Comparison of ENCODE assay signal across 21 cellular contexts in the genomic region with DNA sequence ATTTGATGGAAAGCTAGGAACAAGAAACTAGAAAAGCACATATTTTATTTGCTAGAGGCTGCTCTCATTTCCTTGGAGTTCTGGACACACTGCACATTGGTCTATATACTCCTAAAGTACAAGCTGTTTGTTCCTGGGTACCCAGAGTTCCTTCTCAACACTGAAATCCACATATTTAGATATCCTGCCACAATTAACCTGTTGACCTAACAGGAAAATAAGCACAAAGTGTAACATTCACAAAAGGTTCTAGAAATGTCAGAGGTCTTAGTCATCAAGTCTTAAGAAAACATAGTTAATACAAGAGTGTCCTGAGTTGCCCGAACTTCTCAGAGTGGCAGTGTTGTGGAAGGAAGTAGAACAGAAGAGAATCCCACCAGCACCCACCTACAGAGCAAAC.
A peak's percentile ranks its signal among the peaks of the same experiment; 100 is the strongest.
DNase-seq lines count a peak whose midpoint lies in the region; ATAC-seq and TF ChIP-seq lines count a peak whose summit lies in the region.
"Had no signal": no experiment of that assay in that cellular context is flagged by ENCODE, and none has a peak within 500 bp of the region (broad histone marks: within the 10 kb centered on the region; RNA-seq: fewer than 3 reads in every experiment).

No MANE protein-coding gene starts in this region.

- H3K36me3 Mint-ChIP-seq in activated CD8-positive, alpha-beta T cell treated with anti-CD3 and anti-CD28 coated beads, Interleukin-2, amount 10 ng/mL, durations not matched to agents 7 days and 5 days (ENCODE audit: low read depth), result peaks cover 78% of the 10 kb centered on the region

- H3K4me3 Mint-ChIP-seq in activated CD8-positive, alpha-beta T cell treated with anti-CD3 and anti-CD28 coated beads, Interleukin-2, amount 10 ng/mL, durations not matched to agents 7 days and 5 days, result no peak overlapping the region
- H3K4me3 Mint-ChIP-seq: neural crest cell had no signal

- TF ChIP-seq CTCF in heart right ventricle (IDR thresholded peaks at IDR 0.05) (no peak), right atrium auricular region (IDR thresholded peaks at IDR 0.05) (no peak), thyroid gland (IDR thresholded peaks at IDR 0.05) (no peak)

- POLR2A ChIA-PET in activated CD8-positive, alpha-beta T cell treated with anti-CD3 and anti-CD28 coated beads, Interleukin-2, amount 10 ng/mL, durations not matched to agents 7 days and 5 days (lab: Charles Lee), result interaction anchor here (0.7 to 1.4 kb wide), 2 partner anchors 10 to 19 kb away, joined by 3 to 4 read pairs; no protein-coding TSS in a partner anchor

- H3K27ac Mint-ChIP-seq in activated CD8-positive, alpha-beta T cell treated with anti-CD3 and anti-CD28 coated beads, Interleukin-2, amount 10 ng/mL, durations not matched to agents 7 days and 5 days, result peak overlapping the region; percentile 16

- WGBS in heart right ventricle, 2 donors, result 56 to 81% methylated on average over 1 of the region's 1 CpG
- WGBS in thyroid gland, 2 donors, result 16 to 27% methylated on average over 1 of the region's 1 CpG

- intact Hi-C loops in heart right ventricle (cut with DNase I), result no loop called here
- intact Hi-C loops in Right ventricle myocardium superior (cut with DNase I), result no loop called here
- intact Hi-C loops in thyroid gland (cut with DNase I), result no loop called here

- peaks cover 39% of the 10 kb centered on the region for H3K4me1 Mint-ChIP-seq in activated CD8-positive, alpha-beta T cell treated with anti-CD3 and anti-CD28 coated beads, Interleukin-2, amount 10 ng/mL, durations not matched to agents 7 days and 5 days (ENCODE audit: low read depth)
- H3K4me1 Mint-ChIP-seq: neural crest cell had no signal

- CTCF ChIA-PET in activated CD8-positive, alpha-beta T cell treated with anti-CD3 and anti-CD28 coated beads, Interleukin-2, amount 10 ng/mL, durations not matched to agents 7 days and 5 days (lab: Charles Lee), result interaction anchor here (0.5 to 2.4 kb wide), 10 partner anchors 8 to 134 kb away, joined by 3 to 10 read pairs (median 4); a partner anchor contains a TSS

- DNase-seq in heart right ventricle, result no peak
- DNase-seq in Right ventricle myocardium superior, result no peak
- no peak for DNase-seq in activated CD8-positive, alpha-beta T cell treated with anti-CD3 and anti-CD28 coated beads, Interleukin-2, amount 10 ng/mL, durations not matched to agents 7 days and 5 days
- no peak for DNase-seq in right atrium auricular region (ENCODE audit: low spot score)
- DNase-seq in thyroid gland, result peak; percentile 25 to 40
- no peak for DNase-seq in NCI-H345 (lab: John Stamatoyannopoulos, UW)
- DNase-seq in activated CD4-positive, CD25-positive, alpha-beta regulatory T cell (lab: John Stamatoyannopoulos, UW), result no peak
- DNase-seq: brain microvascular endothelial cell; CD4-positive, CD25-positive, alpha-beta regulatory T cell; H7; hippocampal formation; lower lobe of right lung; NCI-H1436 treated with DMSO at 0.1 percent for 48 hours; NCI-H524 treated with DMSO at 0.1 percent for 48 hours; stimulated activated naive CD4-positive, alpha-beta T cell; T-helper 9 cell had no signal

- H3K27me3 Mint-ChIP-seq in activated CD8-positive, alpha-beta T cell treated with anti-CD3 and anti-CD28 coated beads, Interleukin-2, amount 10 ng/mL, durations not matched to agents 7 days and 5 days (ENCODE audit: low read depth), result no peaks in the 10 kb centered on the region
- H3K27me3 Mint-ChIP-seq: CD4-positive, CD25-positive, alpha-beta regulatory T cell had no signal

- H3K4me3 ChIP-seq in heart right ventricle (no peak overlapping the region), right atrium auricular region (no peak overlapping the region), thyroid gland (replicated peaks in 1 of 3) (no peak overlapping the region)
- H3K4me3 ChIP-seq: coronary artery, lower lobe of right lung, smooth muscle cell, thoracic aorta had no signal

- H3K4me1 ChIP-seq in heart right ventricle (peaks cover 0 to 41% (median 18%) of the 10 kb centered on the region in 9 donors), right atrium auricular region (peaks cover 0 to 10% of the 10 kb centered on the region in 2 donors), thyroid gland (peaks cover 21 to 33% of the 10 kb centered on the region in 2 donors)

- H3K36me3 ChIP-seq in heart right ventricle (no peaks in the 10 kb centered on the region), right atrium auricular region (no peaks in the 10 kb centered on the region), thyroid gland (no peaks in the 10 kb centered on the region)
- H3K36me3 ChIP-seq: brain microvascular endothelial cell, lower lobe of right lung, thoracic aorta had no signal

- H3K9me3 ChIP-seq in heart right ventricle (peaks cover 0 to 13% (median 0%) of the 10 kb centered on the region in 11 donors), right atrium auricular region (peaks cover 0 to 6% of the 10 kb centered on the region in 2 donors), thyroid gland (no peaks in the 10 kb centered on the region)
- H3K9me3 ChIP-seq: lower lobe of right lung, thoracic aorta had no signal

- H3K27me3 ChIP-seq in heart right ventricle (no peaks in the 10 kb centered on the region), right atrium auricular region (no peaks in the 10 kb centered on the region), thyroid gland (no peaks in the 10 kb centered on the region)
- H3K27me3 ChIP-seq: brain microvascular endothelial cell had no signal

- peak in 6 of 8 donors; percentile 42 to 87 (median 64) for ATAC-seq in heart right ventricle
- ATAC-seq in Right ventricle myocardium superior (ENCODE audit: poor library complexity), result no peak
- ATAC-seq in activated CD8-positive, alpha-beta T cell treated with anti-CD3 and anti-CD28 coated beads, Interleukin-2, amount 10 ng/mL, durations not matched to agents 7 days and 5 days, result no peak
- ATAC-seq in SK-N-SH treated with all-trans-retinoic acid at 6 μM for 48 hours, result no peak
- ATAC-seq: lower lobe of right lung had no signal

- H3K27ac ChIP-seq in heart right ventricle, result peak overlapping the region in 5 of 10 donors; percentile 13 to 76 (median 53)
- H3K27ac ChIP-seq in right atrium auricular region, result peak overlapping the region; percentile 58 to 61
- H3K27ac ChIP-seq in thyroid gland, result peak overlapping the region; percentile 71 to 84 (median 79)
- H3K27ac ChIP-seq: brain microvascular endothelial cell, lower lobe of right lung had no signal

- TF ChIP-seq POLR2A in thyroid gland (IDR thresholded peaks at IDR 0.05), result no peak

- no peaks in the 10 kb centered on the region for H3K9me3 Mint-ChIP-seq in activated CD8-positive, alpha-beta T cell treated with anti-CD3 and anti-CD28 coated beads, Interleukin-2, amount 10 ng/mL, durations not matched to agents 7 days and 5 days (ENCODE audit: insufficient read depth)

TF ChIP-seq in SK-N-SH treated with all-trans-retinoic acid at 6 μM for 48 hours, 23 proteins besides CTCF, POLR2A, EP300 and RAD21 (continues in another document):
- TF ChIP-seq PPARA (CRISPR knock-in tag; IDR thresholded peaks at IDR 0.05; ENCODE audit: borderline replicate concordance) (no peak), OSR1 (CRISPR knock-in tag; IDR thresholded peaks at IDR 0.05) (no peak), ISL1 (CRISPR knock-in tag; IDR thresholded peaks at IDR 0.05) (no peak), SNAI2 (CRISPR knock-in tag; IDR thresholded peaks at IDR 0.05) (no peak), ZNF565 (CRISPR knock-in tag; conservative IDR thresholded peaks at IDR 0.05; ENCODE audit: low read depth) (no peak), ZFP3 (CRISPR knock-in tag; IDR thresholded peaks at IDR 0.05) (no peak), ARNTL (CRISPR knock-in tag; IDR thresholded peaks at IDR 0.05; ENCODE audit: borderline replicate concordance, low read depth) (no peak), RARB (CRISPR knock-in tag; IDR thresholded peaks at IDR 0.05) (no peak), GLIS3 (CRISPR knock-in tag; IDR thresholded peaks at IDR 0.05) (no peak), ESRRG (CRISPR knock-in tag; IDR thresholded peaks at IDR 0.05) (no peak), ZNF8 (CRISPR knock-in tag; IDR thresholded peaks at IDR 0.05) (no peak), TOX (CRISPR knock-in tag; IDR thresholded peaks at IDR 0.05; ENCODE audit: borderline replicate concordance) (no peak), ZFP30 (CRISPR knock-in tag; IDR thresholded peaks at IDR 0.05) (no peak)
- TF ChIP-seq, protein P1, sequence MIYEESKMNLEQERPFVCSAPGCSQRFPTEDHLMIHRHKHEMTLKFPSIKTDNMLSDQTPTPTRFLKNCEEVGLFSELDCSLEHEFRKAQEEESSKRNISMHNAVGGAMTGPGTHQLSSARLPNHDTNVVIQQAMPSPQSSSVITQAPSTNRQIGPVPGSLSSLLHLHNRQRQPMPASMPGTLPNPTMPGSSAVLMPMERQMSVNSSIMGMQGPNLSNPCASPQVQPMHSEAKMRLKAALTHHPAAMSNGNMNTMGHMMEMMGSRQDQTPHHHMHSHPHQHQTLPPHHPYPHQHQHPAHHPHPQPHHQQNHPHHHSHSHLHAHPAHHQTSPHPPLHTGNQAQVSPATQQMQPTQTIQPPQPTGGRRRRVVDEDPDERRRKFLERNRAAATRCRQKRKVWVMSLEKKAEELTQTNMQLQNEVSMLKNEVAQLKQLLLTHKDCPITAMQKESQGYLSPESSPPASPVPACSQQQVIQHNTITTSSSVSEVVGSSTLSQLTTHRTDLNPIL (CRISPR knock-in tag; IDR thresholded peaks at IDR 0.05; ENCODE audit: low read depth), result no peak
- TF ChIP-seq, protein P2, sequence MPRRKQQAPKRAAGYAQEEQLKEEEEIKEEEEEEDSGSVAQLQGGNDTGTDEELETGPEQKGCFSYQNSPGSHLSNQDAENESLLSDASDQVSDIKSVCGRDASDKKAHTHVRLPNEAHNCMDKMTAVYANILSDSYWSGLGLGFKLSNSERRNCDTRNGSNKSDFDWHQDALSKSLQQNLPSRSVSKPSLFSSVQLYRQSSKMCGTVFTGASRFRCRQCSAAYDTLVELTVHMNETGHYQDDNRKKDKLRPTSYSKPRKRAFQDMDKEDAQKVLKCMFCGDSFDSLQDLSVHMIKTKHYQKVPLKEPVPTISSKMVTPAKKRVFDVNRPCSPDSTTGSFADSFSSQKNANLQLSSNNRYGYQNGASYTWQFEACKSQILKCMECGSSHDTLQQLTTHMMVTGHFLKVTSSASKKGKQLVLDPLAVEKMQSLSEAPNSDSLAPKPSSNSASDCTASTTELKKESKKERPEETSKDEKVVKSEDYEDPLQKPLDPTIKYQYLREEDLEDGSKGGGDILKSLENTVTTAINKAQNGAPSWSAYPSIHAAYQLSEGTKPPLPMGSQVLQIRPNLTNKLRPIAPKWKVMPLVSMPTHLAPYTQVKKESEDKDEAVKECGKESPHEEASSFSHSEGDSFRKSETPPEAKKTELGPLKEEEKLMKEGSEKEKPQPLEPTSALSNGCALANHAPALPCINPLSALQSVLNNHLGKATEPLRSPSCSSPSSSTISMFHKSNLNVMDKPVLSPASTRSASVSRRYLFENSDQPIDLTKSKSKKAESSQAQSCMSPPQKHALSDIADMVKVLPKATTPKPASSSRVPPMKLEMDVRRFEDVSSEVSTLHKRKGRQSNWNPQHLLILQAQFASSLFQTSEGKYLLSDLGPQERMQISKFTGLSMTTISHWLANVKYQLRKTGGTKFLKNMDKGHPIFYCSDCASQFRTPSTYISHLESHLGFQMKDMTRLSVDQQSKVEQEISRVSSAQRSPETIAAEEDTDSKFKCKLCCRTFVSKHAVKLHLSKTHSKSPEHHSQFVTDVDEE (CRISPR knock-in tag; IDR thresholded peaks at IDR 0.05), result no peak

Comparison
In these comparisons a context has a peak if more than half of its experiments do, and no peak if none do; other contexts are left out.
1. ATAC-seq: peak in heart right ventricle (6 of 8); none in Right ventricle myocardium superior (single experiment), activated CD8-positive, alpha-beta T cell treated with anti-CD3 and anti-CD28 coated beads, Interleukin-2, amount 10 ng/mL, durations not matched to agents 7 days and 5 days (single experiment) and SK-N-SH treated with all-trans-retinoic acid at 6 μM for 48 hours (single experiment).
2. DNase-seq: peak in thyroid gland (2 of 2); none in heart right ventricle (0 of 2), Right ventricle myocardium superior (single experiment), activated CD8-positive, alpha-beta T cell treated with anti-CD3 and anti-CD28 coated beads, Interleukin-2, amount 10 ng/mL, durations not matched to agents 7 days and 5 days (single experiment), right atrium auricular region (single experiment), NCI-H345 (single experiment) and activated CD4-positive, CD25-positive, alpha-beta regulatory T cell (0 of 4).